8 cellular contexts compared by ENCODE assay signal in genomic region chr6:30722280-30723112, GRCh38. TPM values are rescaled to one million over a fixed set of nuclear protein-coding genes. Genes with fewer than 3 reads are reported as not detected.
DNase-seq lines count a peak whose midpoint lies in the region; ATAC-seq and TF ChIP-seq lines count a peak whose summit lies in the region.

No MANE protein-coding gene starts in this region.

- no peaks in the 10 kb centered on the region for H3K9me3 Mint-ChIP-seq in activated CD4-positive, alpha-beta memory T cell treated with anti-CD3 and anti-CD28 coated beads for 36 hours

- H3K36me3 ChIP-seq in right lobe of liver, result peaks cover 9 to 40% (median 20%) of the 10 kb centered on the region in 4 donors

- peaks cover 44% of the 10 kb centered on the region for H3K4me1 Mint-ChIP-seq in activated CD4-positive, alpha-beta memory T cell treated with anti-CD3 and anti-CD28 coated beads for 36 hours (ENCODE audit: low read depth)

- POLR2A ChIA-PET in activated CD4-positive, alpha-beta memory T cell treated with anti-CD3 and anti-CD28 coated beads for 36 hours (lab: Charles Lee), result interaction anchor here (0.7 to 9.7 kb wide), 14 partner anchors 9 to 240 kb away, joined by 3 to 209 read pairs (median 4); partner anchors contain the start of genes C6orf136, MRPS18B, NRM and PPP1R18

- no peaks in the 10 kb centered on the region for H3K9me3 ChIP-seq in right lobe of liver

- peaks cover 0 to 31% (median 16%) of the 10 kb centered on the region in 4 donors for H3K4me1 ChIP-seq in right lobe of liver

- H3K27ac Mint-ChIP-seq in activated CD4-positive, alpha-beta memory T cell treated with anti-CD3 and anti-CD28 coated beads for 36 hours, result peak overlapping the region; percentile 95

- H3K4me3 ChIP-seq in dorsolateral prefrontal cortex (peak overlapping the region; percentile 34 to 97 (median 89)), right lobe of liver (peak overlapping the region; percentile 88 to 94 (median 91))

- H3K27me3 ChIP-seq in dorsolateral prefrontal cortex (no peaks in the 10 kb centered on the region), right lobe of liver (no peaks in the 10 kb centered on the region)

- CTCF ChIA-PET in activated CD4-positive, alpha-beta memory T cell treated with anti-CD3 and anti-CD28 coated beads for 36 hours (lab: Charles Lee), result interaction anchor here (0.6 to 24.6 kb wide), 23 partner anchors 9 to 240 kb away, joined by 3 to 628 read pairs (median 4); partner anchors contain the start of genes ATAT1, C6orf136 and DHX16

- TF ChIP-seq POLR2A in right lobe of liver (IDR thresholded peaks at IDR 0.05), result no peak

- DNase-seq in Ammon's horn (ENCODE audit: low spot score) (peak; percentile 83), GOT3 (lab: John Stamatoyannopoulos, UW) (peak; percentile 49), NCI-H69 (lab: John Stamatoyannopoulos, UW) (peak; percentile 80), dorsolateral prefrontal cortex (peak; percentile 68 to 90 (median 84)), right lobe of liver (peak; percentile 79 to 84 (median 82))
- DNase-seq in activated CD4-positive, alpha-beta memory T cell treated with anti-CD3 and anti-CD28 coated beads for 36 hours, result peak; percentile 90
- DNase-seq in stimulated activated CD4-positive, alpha-beta T cell treated with anti-CD3 and anti-CD28 coated beads, Interleukin-4, amount 100 ng/mL, for 48 hours (ENCODE audit: low read depth in 2 of 2), result peak; percentile 76 to 85

- peaks cover 52% of the 10 kb centered on the region for H3K36me3 Mint-ChIP-seq in activated CD4-positive, alpha-beta memory T cell treated with anti-CD3 and anti-CD28 coated beads for 36 hours

- H3K27me3 Mint-ChIP-seq in activated CD4-positive, alpha-beta memory T cell treated with anti-CD3 and anti-CD28 coated beads for 36 hours, result peaks cover 1% of the 10 kb centered on the region

- peak overlapping the region in 57 of 59 donors; percentile 74 to 98 (median 95) for H3K27ac ChIP-seq in dorsolateral prefrontal cortex
- H3K27ac ChIP-seq in right lobe of liver, result peak overlapping the region; percentile 43 to 90 (median 71)

- TF ChIP-seq CTCF in dorsolateral prefrontal cortex (IDR thresholded peaks at IDR 0.05 in 54 of 56, conservative IDR thresholded peaks at IDR 0.05 in 2 of 56; ENCODE audit: low read depth in 1 of 56, partially characterized antibody in 56 of 56), result peak; percentile 94 to 100 (median 98)
- TF ChIP-seq CTCF in right lobe of liver (IDR thresholded peaks at IDR 0.05), result peak; percentile 91 to 97 (median 96)

- ATAC-seq in right lobe of liver (peak; percentile 10 to 45 (median 35)), GM18519 (IDR thresholded peaks at IDR 0.05; ENCODE audit: low FRiP score, unreplicated experiment) (no peak)

- 4% methylated on average over 25 of the region's 27 CpGs for WGBS in right lobe of liver (ENCODE audit: insufficient coverage, low coverage, low lambda C conversion rate, missing lambda C conversion rate)

- H3K4me3 Mint-ChIP-seq in activated CD4-positive, alpha-beta memory T cell treated with anti-CD3 and anti-CD28 coated beads for 36 hours, result peak overlapping the region; percentile 92

- intact Hi-C loops in activated CD4-positive, alpha-beta memory T cell treated with anti-CD3 and anti-CD28 coated beads for 36 hours (cut with micrococcal nuclease), result loop anchor here (1.0 to 10.0 kb wide), 3 partner anchors 15 to 362 kb away; no protein-coding TSS in a partner anchor
- intact Hi-C loops in dorsolateral prefrontal cortex (cut with DNase I) (loop anchor here (1.0 to 5.0 kb wide), 3 partner anchors 42 to 95 kb away; partner anchors contain the start of gene ATAT1 (in 1 of the 2)), right lobe of liver (cut with DNase I) (loop anchor here in 1 of 2 donors (2.0 kb wide), 1 partner anchor 44 kb away; no protein-coding TSS in a partner anchor)

RNA-seq across cellular contexts. Expression of gene TUBB, which starts 2.3 kb away (rescaled TPM):
- 1,000 to 10,000 TPM; 1,695 to 1,719 TPM for total RNA-seq in activated CD4-positive, alpha-beta memory T cell treated with anti-CD3 and anti-CD28 coated beads for 36 hours
- 100 to 1,000 TPM; 113 to 326 (median 218) TPM for total RNA-seq in dorsolateral prefrontal cortex
- 100 to 1,000 TPM; 150 to 268 (median 241) TPM for total RNA-seq in right lobe of liver

RNA-seq across cellular contexts. Expression of gene MDC1, which starts 5.4 kb away (rescaled TPM):
- 10 to 100 TPM; 79.5 to 88.7 TPM for total RNA-seq in activated CD4-positive, alpha-beta memory T cell treated with anti-CD3 and anti-CD28 coated beads for 36 hours
- 10 to 100 TPM; 25.7 to 64.4 (median 40.3) TPM for total RNA-seq in dorsolateral prefrontal cortex
- 10 to 100 TPM in 4 of 6 experiments, 1 to 10 TPM in 2; 8.8 to 15.5 (median 12.1) TPM for total RNA-seq in right lobe of liver

RNA-seq across cellular contexts. Expression of gene FLOT1, which starts 20.0 kb away (rescaled TPM):
- 100 to 1,000 TPM; 226 to 231 TPM for total RNA-seq in activated CD4-positive, alpha-beta memory T cell treated with anti-CD3 and anti-CD28 coated beads for 36 hours
- total RNA-seq in dorsolateral prefrontal cortex, result 100 to 1,000 TPM; 130 to 270 (median 200) TPM
- 10 to 100 TPM; 37.1 to 92.2 (median 73.5) TPM for total RNA-seq in right lobe of liver

RNA-seq across cellular contexts. Expression of gene IER3, which starts 21.9 kb away (rescaled TPM):
- 100 to 1,000 TPM; 167 to 171 TPM for total RNA-seq in activated CD4-positive, alpha-beta memory T cell treated with anti-CD3 and anti-CD28 coated beads for 36 hours
- total RNA-seq in dorsolateral prefrontal cortex, result 10 to 100 TPM in 27 of 120 experiments, 1 to 10 TPM in 93; 2.1 to 35.8 (median 6.7) TPM
- 10 to 100 TPM in 3 of 6 experiments, 1 to 10 TPM in 3; 2.8 to 72.3 (median 24.5) TPM for total RNA-seq in right lobe of liver

RNA-seq across cellular contexts. Expression of gene NRM, which starts 31.7 kb away (rescaled TPM):
- total RNA-seq in activated CD4-positive, alpha-beta memory T cell treated with anti-CD3 and anti-CD28 coated beads for 36 hours, result 10 to 100 TPM; 31.6 to 32.7 TPM
- total RNA-seq in dorsolateral prefrontal cortex (1 to 10 TPM in 119 of 120 experiments, under 1 TPM in 1; 0.83 to 8.0 (median 2.5) TPM), right lobe of liver (1 to 10 TPM; 1.2 to 2.7 (median 1.9) TPM)

Comparison
In these comparisons a context has a peak if more than half of its experiments do, and no peak if none do; other contexts are left out.
1. RNA of gene TUBB, which starts 2.3 kb away (total RNA-seq): 1,695 to 1,719 TPM in activated CD4-positive, alpha-beta memory T cell treated with anti-CD3 and anti-CD28 coated beads for 36 hours; 150 to 268 TPM in right lobe of liver and 113 to 326 TPM in dorsolateral prefrontal cortex; every median in the first group is over 4 times any median in the second.
2. Peak in every context shown above with its lines, with median percentiles within 50 percentile points of each other: DNase-seq.